In the genomic region with DNA sequence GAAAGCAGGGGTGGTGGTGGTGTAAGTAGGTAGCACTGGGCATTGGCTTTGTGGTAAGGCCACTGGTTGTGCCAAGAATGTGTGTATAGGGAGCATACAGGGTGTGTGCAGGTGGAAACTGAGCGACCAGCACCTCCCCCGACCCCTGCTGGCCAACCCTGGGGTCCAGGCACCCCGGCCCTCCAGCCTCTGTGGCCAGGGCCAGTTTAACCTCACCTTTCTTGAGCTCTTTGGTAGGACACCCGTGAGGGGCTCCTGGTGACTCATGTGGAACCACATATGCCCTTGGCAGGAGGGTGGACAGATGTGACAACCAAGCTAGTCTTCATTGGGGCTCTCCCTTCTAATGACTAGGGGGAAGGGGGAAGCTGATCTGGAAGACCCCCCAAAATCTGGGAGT, we compare ENCODE assay signal across 8 cellular contexts. TPM values are rescaled to one million over a fixed set of nuclear protein-coding genes. Genes with fewer than 3 reads are reported as not detected.
A peak's percentile ranks its signal among the peaks of the same experiment; 100 is the strongest.
DNase-seq lines count a peak whose midpoint lies in the region; ATAC-seq and TF ChIP-seq lines count a peak whose summit lies in the region.
"Had no signal": no experiment of that assay in that cellular context is flagged by ENCODE, and none has a peak within 500 bp of the region (broad histone marks: within the 10 kb centered on the region; RNA-seq: fewer than 3 reads in every experiment).

No MANE protein-coding gene starts in this region.

- no peak for DNase-seq in CD8-positive, alpha-beta T cell
- no peak for DNase-seq in caudate nucleus (lab: John Stamatoyannopoulos, UW)
- no peak for DNase-seq in NCI-H146 treated with DMSO at 0.1 percent for 48 hours (lab: John Stamatoyannopoulos, UW; ENCODE audit: unreplicated experiment)
- DNase-seq in SIG-M5 treated with dmso at 0.1 percent for 504 hours (lab: John Stamatoyannopoulos, UW; ENCODE audit: unreplicated experiment): no peak
- DNase-seq: NCI-H510A treated with DMSO at 0.1 percent for 48 hours had no signal

- no peak for TF ChIP-seq CTCF in CD8-positive, alpha-beta T cell (IDR thresholded peaks at IDR 0.05)
- TF ChIP-seq CTCF in neutrophil (IDR thresholded peaks at IDR 0.05): no peak

- H3K36me3 Mint-ChIP-seq in CD8-positive, alpha-beta T cell: no peaks in the 10 kb centered on the region

- intact Hi-C loops in CD8-positive, alpha-beta T cell (cut with DNase I, micrococcal nuclease): loop anchor here (2.0 to 10.0 kb wide), 2 partner anchors 19 to 417 kb away; a partner anchor contains a TSS

- ATAC-seq in CD8-positive, alpha-beta T cell: no peak
- ATAC-seq in GM21447 (IDR thresholded peaks at IDR 0.05; ENCODE audit: unreplicated experiment): no peak

- no peak overlapping the region for H3K4me3 ChIP-seq in CD8-positive, alpha-beta T cell (ENCODE audit: low read depth, low read length)
- no peak overlapping the region for H3K4me3 ChIP-seq in neutrophil (ENCODE audit: low read depth in 1 of 2, low read length in 1 of 2)

- no peak overlapping the region for H3K27ac ChIP-seq in CD8-positive, alpha-beta T cell (ENCODE audit: low read depth, low read length)
- H3K27ac ChIP-seq in caudate nucleus (ENCODE audit: low read depth, low read length) (peak overlapping the region; percentile 93), neutrophil (peak overlapping the region; percentile 88)

- H3K36me3 ChIP-seq in CD8-positive, alpha-beta T cell (ENCODE audit: insufficient read depth, low read length): no peaks in the 10 kb centered on the region
- H3K36me3 ChIP-seq in neutrophil: no peaks in the 10 kb centered on the region

- CTCF ChIA-PET in CD8-positive, alpha-beta T cell (lab: Charles Lee): interaction anchor here (0.9 to 4.8 kb wide), 13 partner anchors 10 to 262 kb away, joined by 3 to 47 read pairs (median 7); a partner anchor contains a TSS

- no peaks in the 10 kb centered on the region for H3K27me3 ChIP-seq in CD8-positive, alpha-beta T cell (ENCODE audit: insufficient read depth, low read length)
- H3K27me3 ChIP-seq in neutrophil: no peaks in the 10 kb centered on the region

- H3K27ac Mint-ChIP-seq in CD8-positive, alpha-beta T cell: peak overlapping the region; percentile 87

- H3K4me1 Mint-ChIP-seq in CD8-positive, alpha-beta T cell (ENCODE audit: low read depth): peaks cover 17% of the 10 kb centered on the region

- H3K9me3 Mint-ChIP-seq in CD8-positive, alpha-beta T cell: no peaks in the 10 kb centered on the region

- peaks cover 17% of the 10 kb centered on the region for H3K4me1 ChIP-seq in CD8-positive, alpha-beta T cell (ENCODE audit: insufficient read depth, low read length)
- H3K4me1 ChIP-seq in neutrophil (ENCODE audit: control insufficient read depth in 1 of 2, insufficient read depth in 1 of 2, low read depth in 1 of 2, low read length in 1 of 2): peaks cover 0 to 9% of the 10 kb centered on the region in 2 experiments

- no peaks in the 10 kb centered on the region for H3K9me3 ChIP-seq in CD8-positive, alpha-beta T cell (ENCODE audit: low read length)
- no peaks in the 10 kb centered on the region for H3K9me3 ChIP-seq in neutrophil

- peak overlapping the region; percentile 39 for H3K4me3 Mint-ChIP-seq in CD8-positive, alpha-beta T cell

- H3K27me3 Mint-ChIP-seq in CD8-positive, alpha-beta T cell (ENCODE audit: low read depth): no peaks in the 10 kb centered on the region

- POLR2A ChIA-PET in CD8-positive, alpha-beta T cell (lab: Charles Lee): interaction anchor here (0.8 to 3.8 kb wide), 7 partner anchors 12 to 234 kb away, joined by 3 to 33 read pairs (median 6); a partner anchor contains a TSS

RNA-seq across cellular contexts. Expression of a gene that starts 19.5 kb away (rescaled TPM):
- total RNA-seq in CD8-positive, alpha-beta T cell: 1 to 10 TPM; 5.0 to 5.6 TPM

RNA-seq across cellular contexts. Expression of a gene that starts 38.5 kb away (rescaled TPM):
- not detected for total RNA-seq in CD8-positive, alpha-beta T cell
- total RNA-seq: lung microvascular endothelial cell had no signal

RNA-seq across cellular contexts. Expression of a gene that starts 38.6 kb away (rescaled TPM):
- not detected for total RNA-seq in CD8-positive, alpha-beta T cell
- total RNA-seq: lung microvascular endothelial cell had no signal

RNA-seq across cellular contexts. Expression of a gene that starts 54.2 kb away (rescaled TPM):
- not detected for total RNA-seq in CD8-positive, alpha-beta T cell
- total RNA-seq: lung microvascular endothelial cell had no signal

RNA-seq across cellular contexts. Expression of a gene that starts 54.3 kb away (rescaled TPM):
- total RNA-seq in CD8-positive, alpha-beta T cell: under 1 TPM in 1 of 2 experiments, not detected in 1; 0.05 TPM
- total RNA-seq: lung microvascular endothelial cell had no signal
